ENCODE assay signal across 8 cellular contexts in genomic region chr5:56815657-56816545, GRCh38. TPM values are rescaled to one million over a fixed set of nuclear protein-coding genes. Genes with fewer than 3 reads are reported as not detected.
DNase-seq lines count a peak whose midpoint lies in the region; ATAC-seq, FAIRE-seq and TF ChIP-seq lines count a peak whose summit lies in the region.

No MANE protein-coding gene starts in this region.

- H3K4me1 Mint-ChIP-seq in brain (peaks cover 45% of the 10 kb centered on the region), immature natural killer cell (peaks cover 41 to 49% of the 10 kb centered on the region in 2 donors)

- no peak for FAIRE-seq in D721Med (lab: Jason Lieb, UNC)

- H3K4me1 ChIP-seq in BLaER1 treated with 17β-estradiol and CSF1 and Interleukin-3, amounts not matched to agents 10 nM and 100 nM, result peaks cover 39 to 50% (median 45%) of the 10 kb centered on the region in 10 experiments

- H3K4me2 ChIP-seq in BLaER1 treated with 17β-estradiol and CSF1 and Interleukin-3, amounts not matched to agents 10 nM and 100 nM, result peak overlapping the region; percentile 25 to 98 (median 93); a peak in 21 of 22 replicates

- peaks cover 0 to 13% (median 5%) of the 10 kb centered on the region in 11 experiments; a peak in 10 of 22 replicates for H3K36me3 ChIP-seq in BLaER1 treated with 17β-estradiol and CSF1 and Interleukin-3, amounts not matched to agents 10 nM and 100 nM

- peaks cover 6% of the 10 kb centered on the region for H3K36me3 Mint-ChIP-seq in brain
- H3K36me3 Mint-ChIP-seq in immature natural killer cell, result no peaks in the 10 kb centered on the region

- DNase-seq in T-helper 1 cell (peak; percentile 14 to 56 (median 35)), immature natural killer cell (no peak), D721Med (ENCODE audit: insufficient read length, low spot score) (no peak)
- DNase-seq in stimulated activated CD4-positive, alpha-beta T cell treated with anti-CD3 and anti-CD28 coated beads, Interleukin-1b, Interleukin-23, amount 100 ng/mL, for 48 hours, result peak; percentile 36

- H3K27ac Mint-ChIP-seq in brain (no peak overlapping the region), immature natural killer cell (peak overlapping the region; percentile 53 to 98 (median 95))

- H3K27me3 Mint-ChIP-seq in brain, result peaks cover 40% of the 10 kb centered on the region
- H3K27me3 Mint-ChIP-seq in immature natural killer cell (ENCODE audit: low read depth in 3 of 3), result peaks cover 0 to 13% (median 11%) of the 10 kb centered on the region in 3 donors

- H3K4me3 Mint-ChIP-seq in brain, result peak overlapping the region; percentile 84 to 92 (median 87)
- peak overlapping the region; percentile 90 to 96 (median 94) for H3K4me3 Mint-ChIP-seq in immature natural killer cell

- no peaks in the 10 kb centered on the region for H3K9me3 ChIP-seq in BLaER1 treated with 17β-estradiol and CSF1 and Interleukin-3, amounts not matched to agents 10 nM and 100 nM (replicated peaks in 1 of 11)

- peak overlapping the region; percentile 98 to 100 (median 99) for H3K9ac ChIP-seq in BLaER1 treated with 17β-estradiol and CSF1 and Interleukin-3, amounts not matched to agents 10 nM and 100 nM

- no peaks in the 10 kb centered on the region for H3K27me3 ChIP-seq in BLaER1 treated with 17β-estradiol and CSF1 and Interleukin-3, amounts not matched to agents 10 nM and 100 nM

- TF ChIP-seq CTCF in brain (conservative IDR thresholded peaks at IDR 0.05) (no peak), D721Med (IDR thresholded peaks at IDR 0.05; ENCODE audit: insufficient read depth, missing control alignments) (no peak)

- ATAC-seq in GM19395 (IDR thresholded peaks at IDR 0.05; ENCODE audit: unreplicated experiment), result peak; percentile 32
- ATAC-seq in HG03439 (IDR thresholded peaks at IDR 0.05; ENCODE audit: unreplicated experiment), result peak; percentile 34

- H3K9me3 Mint-ChIP-seq in brain, result no peaks in the 10 kb centered on the region
- H3K9me3 Mint-ChIP-seq in immature natural killer cell, result no peaks in the 10 kb centered on the region

- H4K20me1 ChIP-seq in BLaER1 treated with 17β-estradiol and CSF1 and Interleukin-3, amounts not matched to agents 10 nM and 100 nM, result peaks cover 0 to 26% (median 18%) of the 10 kb centered on the region in 11 experiments; a peak in 15 of 22 replicates

- H3K4me3 ChIP-seq in BLaER1 treated with 17β-estradiol and CSF1 and Interleukin-3, amounts not matched to agents 10 nM and 100 nM, result peak overlapping the region; percentile 92 to 100 (median 98)

- peak overlapping the region; percentile 98 to 100 (median 99) for H3K27ac ChIP-seq in BLaER1 treated with 17β-estradiol and CSF1 and Interleukin-3, amounts not matched to agents 10 nM and 100 nM

RNA-seq across cellular contexts. Expression of gene MAP3K1, which starts 0.6 kb away (rescaled TPM):
- 6.1 TPM for polyA plus RNA-seq in brain (ENCODE audit: insufficient read depth, low read depth, low replicate concordance)
- polyA plus RNA-seq in immature natural killer cell, result 10 to 100 TPM in 2 of 3 donors, 1 to 10 TPM in 1; 5.8 to 16.7 (median 10.2) TPM

Comparison
In these comparisons a context has a peak if more than half of its experiments do, and no peak if none do; other contexts are left out.
1. DNase-seq: peak in T-helper 1 cell (5 of 5) and stimulated activated CD4-positive, alpha-beta T cell treated with anti-CD3 and anti-CD28 coated beads, Interleukin-1b, Interleukin-23, amount 100 ng/mL, for 48 hours (single experiment); none in immature natural killer cell (0 of 3) and D721Med (single experiment).
2. H3K27ac Mint-ChIP-seq: peak in immature natural killer cell (6 of 6); none in brain (0 of 5).